Comparison of ENCODE assay signal across 10 cellular contexts in genomic region chr5:172559004-172559932, GRCh38.
DNase-seq lines count a peak whose midpoint lies in the region; ATAC-seq, FAIRE-seq and TF ChIP-seq lines count a peak whose summit lies in the region.
"Had no signal": no experiment of that assay in that cellular context is flagged by ENCODE, and none has a peak within 500 bp of the region (broad histone marks: within the 10 kb centered on the region; RNA-seq: fewer than 3 reads in every experiment).

No MANE protein-coding gene starts in this region.

- H4K20me1 ChIP-seq in astrocyte (ENCODE audit: insufficient read depth, low read length) (no peaks in the 10 kb centered on the region), hepatocyte (ENCODE audit: insufficient read depth, poor library complexity, severe bottlenecking) (no peaks in the 10 kb centered on the region)

- intact Hi-C loops in stomach (cut with DNase I; ENCODE audit: low total_unique reads), result no loop called here
- intact Hi-C loops in CD4-positive, alpha-beta T cell (cut with DNase I, micrococcal nuclease), result no loop called here

- no peak for FAIRE-seq in astrocyte (lab: Jason Lieb, UNC)

- POLR2A ChIA-PET in CD4-positive, alpha-beta T cell (lab: Charles Lee), result no interaction called here

- H3K9me3 Mint-ChIP-seq in astrocyte (ENCODE audit: unreplicated experiment), result peaks cover 2% of the 10 kb centered on the region
- H3K9me3 Mint-ChIP-seq in CD4-positive, alpha-beta T cell, result no peaks in the 10 kb centered on the region

- H3K9ac ChIP-seq in astrocyte (ENCODE audit: low read length), result peak overlapping the region; percentile 53

- TF ChIP-seq POLR2A in stomach (IDR thresholded peaks at IDR 0.05), result no peak

- 63% methylated on average over 21 of the region's 23 CpGs for WGBS in hepatocyte (ENCODE audit: low lambda C conversion rate, missing lambda C conversion rate)
- WGBS in stomach, 5 donors, result 64 to 81% (median 71%) methylated on average over 19 to 23 of the region's 23 CpGs

- TF ChIP-seq EP300 in stomach (IDR thresholded peaks at IDR 0.05), result no peak

- H3K27ac ChIP-seq in astrocyte (ENCODE audit: low read depth, low read length), result peak overlapping the region; percentile 23
- peak overlapping the region; percentile 46 for H3K27ac ChIP-seq in hepatocyte
- H3K27ac ChIP-seq in stomach, result peak overlapping the region in 4 of 5 donors; percentile 27 to 82 (median 56)
- no peak overlapping the region for H3K27ac ChIP-seq in CD4-positive, alpha-beta T cell (ENCODE audit: low read depth, low read length)

- CTCF ChIA-PET in CD4-positive, alpha-beta T cell (lab: Charles Lee), result no interaction called here

- H3K36me3 ChIP-seq in astrocyte (ENCODE audit: insufficient read depth, low read length) (no peaks in the 10 kb centered on the region), hepatocyte (replicated peaks; ENCODE audit: insufficient read depth, low read depth) (no peaks in the 10 kb centered on the region), stomach (no peaks in the 10 kb centered on the region)

- peaks cover 26% of the 10 kb centered on the region for H3K4me1 Mint-ChIP-seq in astrocyte (ENCODE audit: low read depth, unreplicated experiment)
- H3K4me1 Mint-ChIP-seq in CD4-positive, alpha-beta T cell (ENCODE audit: low read depth), result no peaks in the 10 kb centered on the region

- H3K79me2 ChIP-seq in astrocyte (ENCODE audit: insufficient read depth, low read length) (no peaks in the 10 kb centered on the region), hepatocyte (no peaks in the 10 kb centered on the region)

- H3K4me3 ChIP-seq in astrocyte (ENCODE audit: insufficient read depth, low read depth, low read length) (peak overlapping the region; percentile 25), hepatocyte (no peak overlapping the region), stomach (peak overlapping the region in 3 of 4 donors; percentile 10 to 29 (median 20))

- TF ChIP-seq CTCF in astrocyte (IDR thresholded peaks at IDR 0.05; ENCODE audit: insufficient read depth, low read depth, low read length) (no peak), hepatocyte (IDR thresholded peaks at IDR 0.05; ENCODE audit: poor library complexity) (no peak), stomach (IDR thresholded peaks at IDR 0.05) (no peak)
- no peak for TF ChIP-seq CTCF in CD4-positive, alpha-beta T cell (IDR thresholded peaks at IDR 0.05)

- no peaks in the 10 kb centered on the region for H3K36me3 Mint-ChIP-seq in astrocyte (ENCODE audit: low read depth, unreplicated experiment)
- H3K36me3 Mint-ChIP-seq in CD4-positive, alpha-beta T cell (ENCODE audit: low read depth), result no peaks in the 10 kb centered on the region
- H3K36me3 Mint-ChIP-seq: activated naive CD8-positive, alpha-beta T cell had no signal

- ATAC-seq in GM21515 (IDR thresholded peaks at IDR 0.05; ENCODE audit: unreplicated experiment), result no peak
- no peak for ATAC-seq in CD4-positive, alpha-beta T cell (ENCODE audit: poor library complexity)
- no peak for ATAC-seq in GM21528 (IDR thresholded peaks at IDR 0.05; ENCODE audit: low FRiP score, unreplicated experiment)
- no peak for ATAC-seq in HG02973 (IDR thresholded peaks at IDR 0.05; ENCODE audit: unreplicated experiment)

- H3K4me2 ChIP-seq in astrocyte (ENCODE audit: low read length), result peak overlapping the region; percentile 83
- no peak overlapping the region for H3K4me2 ChIP-seq in hepatocyte

- no peaks in the 10 kb centered on the region for H3K9me2 ChIP-seq in hepatocyte (replicated peaks; ENCODE audit: insufficient read depth)

- H3K9me3 ChIP-seq in astrocyte (ENCODE audit: insufficient read depth, low read depth, low read length) (no peaks in the 10 kb centered on the region), hepatocyte (ENCODE audit: low read depth) (no peaks in the 10 kb centered on the region), stomach (no peaks in the 10 kb centered on the region)
- H3K9me3 ChIP-seq in CD4-positive, alpha-beta T cell (ENCODE audit: control insufficient read depth, low read length), result no peaks in the 10 kb centered on the region

- H3K27me3 ChIP-seq in astrocyte (ENCODE audit: insufficient read depth, low read length) (peaks cover 22% of the 10 kb centered on the region), hepatocyte (no peaks in the 10 kb centered on the region), stomach (no peaks in the 10 kb centered on the region)
- H3K27me3 ChIP-seq in CD4-positive, alpha-beta T cell (ENCODE audit: control insufficient read depth, insufficient read depth, low read length), result peaks cover 8% of the 10 kb centered on the region

- H3K4me3 Mint-ChIP-seq in astrocyte (ENCODE audit: unreplicated experiment), result no peak overlapping the region
- H3K4me3 Mint-ChIP-seq in CD4-positive, alpha-beta T cell, result no peak overlapping the region
- H3K4me3 Mint-ChIP-seq: activated naive CD8-positive, alpha-beta T cell had no signal

- H3K4me1 ChIP-seq in astrocyte (ENCODE audit: insufficient read depth, low read length) (peaks cover 14% of the 10 kb centered on the region), hepatocyte (ENCODE audit: insufficient read depth) (peaks cover 20% of the 10 kb centered on the region), stomach (peaks cover 17 to 60% (median 40%) of the 10 kb centered on the region in 4 donors)

- DNase-seq in HCEC 1CT (peak; percentile 87), astrocyte (ENCODE audit: low read depth) (peak; percentile 92), hepatocyte (ENCODE audit: low spot score) (peak; percentile 38), stomach (peak; percentile 32)
- no peak for DNase-seq in CD4-positive, alpha-beta T cell
- DNase-seq: mesendoderm had no signal

- H3K27me3 Mint-ChIP-seq in astrocyte (ENCODE audit: low read depth, unreplicated experiment), result peaks cover 33% of the 10 kb centered on the region
- no peaks in the 10 kb centered on the region for H3K27me3 Mint-ChIP-seq in CD4-positive, alpha-beta T cell

- H2AFZ ChIP-seq in astrocyte (ENCODE audit: low read depth, low read length), result peak overlapping the region; percentile 75
- H2AFZ ChIP-seq in hepatocyte, result no peak overlapping the region

- no peak overlapping the region for H3K27ac Mint-ChIP-seq in astrocyte (ENCODE audit: unreplicated experiment)
- H3K27ac Mint-ChIP-seq in CD4-positive, alpha-beta T cell, result no peak overlapping the region
- H3K27ac Mint-ChIP-seq: activated naive CD8-positive, alpha-beta T cell had no signal

Comparison
In these comparisons a context has a peak if more than half of its experiments do, and no peak if none do; other contexts are left out.
1. DNase-seq: peak in HCEC 1CT (single experiment), astrocyte (single experiment), hepatocyte (single experiment) and stomach (single experiment); none in CD4-positive, alpha-beta T cell (0 of 10).